1 cellular context compared by ENCODE assay signal in the genomic region with DNA sequence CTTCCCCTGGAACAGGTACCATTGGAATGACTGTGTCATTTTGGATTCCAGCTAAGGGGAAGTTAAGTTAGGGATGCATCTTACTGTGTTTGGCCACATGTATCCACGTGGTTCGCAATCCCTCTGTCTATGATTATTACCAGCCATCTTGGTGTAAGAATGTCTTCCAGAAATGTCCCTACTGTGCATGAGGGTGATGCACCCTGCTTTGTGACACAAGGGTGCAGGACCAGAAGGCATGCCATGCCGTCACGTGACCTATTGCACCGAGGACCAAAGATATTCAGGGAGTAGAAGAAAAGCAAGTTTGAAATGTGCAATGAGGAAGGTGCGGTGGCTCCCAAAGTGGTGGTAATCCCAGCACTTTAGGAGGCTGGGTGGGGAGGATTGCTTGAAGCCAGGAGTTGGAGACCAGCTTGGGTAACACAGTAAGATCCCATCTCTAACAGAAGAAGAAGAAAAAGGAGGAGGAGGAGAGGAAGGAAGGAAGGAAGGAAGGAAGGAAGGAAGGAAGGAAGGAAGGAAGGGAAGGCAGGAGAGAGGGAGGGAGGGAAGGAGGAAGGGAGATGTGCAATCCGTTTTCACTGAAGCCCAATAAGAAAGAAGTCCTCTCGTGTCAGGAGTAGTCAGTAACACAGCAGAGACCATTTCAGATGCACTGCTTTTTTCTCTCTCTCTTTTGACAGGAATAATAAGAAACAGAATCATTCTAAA.
TF ChIP-seq lines count a peak whose summit lies in the region.

No MANE protein-coding gene starts in this region.

TF ChIP-seq in HepG2, 621 proteins besides CTCF, POLR2A, EP300 and RAD21:
- TF ChIP-seq, protein P1, sequence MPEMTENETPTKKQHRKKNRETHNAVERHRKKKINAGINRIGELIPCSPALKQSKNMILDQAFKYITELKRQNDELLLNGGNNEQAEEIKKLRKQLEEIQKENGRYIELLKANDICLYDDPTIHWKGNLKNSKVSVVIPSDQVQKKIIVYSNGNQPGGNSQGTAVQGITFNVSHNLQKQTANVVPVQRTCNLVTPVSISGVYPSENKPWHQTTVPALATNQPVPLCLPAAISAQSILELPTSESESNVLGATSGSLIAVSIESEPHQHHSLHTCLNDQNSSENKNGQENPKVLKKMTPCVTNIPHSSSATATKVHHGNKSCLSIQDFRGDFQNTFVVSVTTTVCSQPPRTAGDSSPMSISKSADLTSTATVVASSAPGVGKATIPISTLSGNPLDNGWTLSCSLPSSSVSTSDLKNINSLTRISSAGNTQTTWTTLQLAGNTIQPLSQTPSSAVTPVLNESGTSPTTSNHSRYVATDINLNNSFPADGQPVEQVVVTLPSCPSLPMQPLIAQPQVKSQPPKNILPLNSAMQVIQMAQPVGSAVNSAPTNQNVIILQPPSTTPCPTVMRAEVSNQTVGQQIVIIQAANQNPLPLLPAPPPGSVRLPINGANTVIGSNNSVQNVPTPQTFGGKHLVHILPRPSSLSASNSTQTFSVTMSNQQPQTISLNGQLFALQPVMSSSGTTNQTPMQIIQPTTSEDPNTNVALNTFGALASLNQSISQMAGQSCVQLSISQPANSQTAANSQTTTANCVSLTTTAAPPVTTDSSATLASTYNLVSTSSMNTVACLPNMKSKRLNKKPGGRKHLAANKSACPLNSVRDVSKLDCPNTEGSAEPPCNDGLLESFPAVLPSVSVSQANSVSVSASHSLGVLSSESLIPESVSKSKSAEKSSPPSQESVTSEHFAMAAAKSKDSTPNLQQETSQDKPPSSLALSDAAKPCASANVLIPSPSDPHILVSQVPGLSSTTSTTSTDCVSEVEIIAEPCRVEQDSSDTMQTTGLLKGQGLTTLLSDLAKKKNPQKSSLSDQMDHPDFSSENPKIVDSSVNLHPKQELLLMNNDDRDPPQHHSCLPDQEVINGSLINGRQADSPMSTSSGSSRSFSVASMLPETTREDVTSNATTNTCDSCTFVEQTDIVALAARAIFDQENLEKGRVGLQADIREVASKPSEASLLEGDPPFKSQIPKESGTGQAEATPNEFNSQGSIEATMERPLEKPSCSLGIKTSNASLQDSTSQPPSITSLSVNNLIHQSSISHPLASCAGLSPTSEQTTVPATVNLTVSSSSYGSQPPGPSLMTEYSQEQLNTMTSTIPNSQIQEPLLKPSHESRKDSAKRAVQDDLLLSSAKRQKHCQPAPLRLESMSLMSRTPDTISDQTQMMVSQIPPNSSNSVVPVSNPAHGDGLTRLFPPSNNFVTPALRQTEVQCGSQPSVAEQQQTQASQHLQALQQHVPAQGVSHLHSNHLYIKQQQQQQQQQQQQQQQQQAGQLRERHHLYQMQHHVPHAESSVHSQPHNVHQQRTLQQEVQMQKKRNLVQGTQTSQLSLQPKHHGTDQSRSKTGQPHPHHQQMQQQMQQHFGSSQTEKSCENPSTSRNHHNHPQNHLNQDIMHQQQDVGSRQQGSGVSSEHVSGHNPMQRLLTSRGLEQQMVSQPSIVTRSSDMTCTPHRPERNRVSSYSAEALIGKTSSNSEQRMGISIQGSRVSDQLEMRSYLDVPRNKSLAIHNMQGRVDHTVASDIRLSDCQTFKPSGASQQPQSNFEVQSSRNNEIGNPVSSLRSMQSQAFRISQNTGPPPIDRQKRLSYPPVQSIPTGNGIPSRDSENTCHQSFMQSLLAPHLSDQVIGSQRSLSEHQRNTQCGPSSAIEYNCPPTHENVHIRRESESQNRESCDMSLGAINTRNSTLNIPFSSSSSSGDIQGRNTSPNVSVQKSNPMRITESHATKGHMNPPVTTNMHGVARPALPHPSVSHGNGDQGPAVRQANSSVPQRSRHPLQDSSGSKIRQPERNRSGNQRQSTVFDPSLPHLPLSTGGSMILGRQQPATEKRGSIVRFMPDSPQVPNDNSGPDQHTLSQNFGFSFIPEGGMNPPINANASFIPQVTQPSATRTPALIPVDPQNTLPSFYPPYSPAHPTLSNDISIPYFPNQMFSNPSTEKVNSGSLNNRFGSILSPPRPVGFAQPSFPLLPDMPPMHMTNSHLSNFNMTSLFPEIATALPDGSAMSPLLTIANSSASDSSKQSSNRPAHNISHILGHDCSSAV (CRISPR knock-in tag; IDR thresholded peaks at IDR 0.05; ENCODE audit: borderline replicate concordance), result no peak
- TF ChIP-seq, protein P2, sequence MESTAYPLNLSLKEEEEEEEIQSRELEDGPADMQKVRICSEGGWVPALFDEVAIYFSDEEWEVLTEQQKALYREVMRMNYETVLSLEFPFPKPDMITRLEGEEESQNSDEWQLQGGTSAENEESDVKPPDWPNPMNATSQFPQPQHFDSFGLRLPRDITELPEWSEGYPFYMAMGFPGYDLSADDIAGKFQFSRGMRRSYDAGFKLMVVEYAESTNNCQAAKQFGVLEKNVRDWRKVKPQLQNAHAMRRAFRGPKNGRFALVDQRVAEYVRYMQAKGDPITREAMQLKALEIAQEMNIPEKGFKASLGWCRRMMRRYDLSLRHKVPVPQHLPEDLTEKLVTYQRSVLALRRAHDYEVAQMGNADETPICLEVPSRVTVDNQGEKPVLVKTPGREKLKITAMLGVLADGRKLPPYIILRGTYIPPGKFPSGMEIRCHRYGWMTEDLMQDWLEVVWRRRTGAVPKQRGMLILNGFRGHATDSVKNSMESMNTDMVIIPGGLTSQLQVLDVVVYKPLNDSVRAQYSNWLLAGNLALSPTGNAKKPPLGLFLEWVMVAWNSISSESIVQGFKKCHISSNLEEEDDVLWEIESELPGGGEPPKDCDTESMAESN (CRISPR knock-in tag; conservative IDR thresholded peaks at IDR 0.05), result no peak
- TF ChIP-seq, protein P3, sequence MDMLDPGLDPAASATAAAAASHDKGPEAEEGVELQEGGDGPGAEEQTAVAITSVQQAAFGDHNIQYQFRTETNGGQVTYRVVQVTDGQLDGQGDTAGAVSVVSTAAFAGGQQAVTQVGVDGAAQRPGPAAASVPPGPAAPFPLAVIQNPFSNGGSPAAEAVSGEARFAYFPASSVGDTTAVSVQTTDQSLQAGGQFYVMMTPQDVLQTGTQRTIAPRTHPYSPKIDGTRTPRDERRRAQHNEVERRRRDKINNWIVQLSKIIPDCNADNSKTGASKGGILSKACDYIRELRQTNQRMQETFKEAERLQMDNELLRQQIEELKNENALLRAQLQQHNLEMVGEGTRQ (IDR thresholded peaks at IDR 0.05; ENCODE audit: low read depth, low read length), result 0 out of 2 replicates have a peak, but pooled peaks have one; percentile 35
- TF ChIP-seq, protein P3 (CRISPR knock-in tag; IDR thresholded peaks at IDR 0.05; ENCODE audit: borderline replicate concordance), result no peak
- TF ChIP-seq, protein P4, sequence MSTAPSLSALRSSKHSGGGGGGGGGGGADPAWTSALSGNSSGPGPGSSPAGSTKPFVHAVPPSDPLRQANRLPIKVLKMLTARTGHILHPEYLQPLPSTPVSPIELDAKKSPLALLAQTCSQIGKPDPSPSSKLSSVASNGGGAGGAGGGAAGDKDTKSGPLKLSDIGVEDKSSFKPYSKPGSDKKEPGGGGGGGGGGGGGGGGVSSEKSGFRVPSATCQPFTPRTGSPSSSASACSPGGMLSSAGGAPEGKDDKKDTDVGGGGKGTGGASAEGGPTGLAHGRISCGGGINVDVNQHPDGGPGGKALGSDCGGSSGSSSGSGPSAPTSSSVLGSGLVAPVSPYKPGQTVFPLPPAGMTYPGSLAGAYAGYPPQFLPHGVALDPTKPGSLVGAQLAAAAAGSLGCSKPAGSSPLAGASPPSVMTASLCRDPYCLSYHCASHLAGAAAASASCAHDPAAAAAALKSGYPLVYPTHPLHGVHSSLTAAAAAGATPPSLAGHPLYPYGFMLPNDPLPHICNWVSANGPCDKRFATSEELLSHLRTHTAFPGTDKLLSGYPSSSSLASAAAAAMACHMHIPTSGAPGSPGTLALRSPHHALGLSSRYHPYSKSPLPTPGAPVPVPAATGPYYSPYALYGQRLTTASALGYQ (CRISPR knock-in tag; IDR thresholded peaks at IDR 0.05), result no peak
- TF ChIP-seq ISX (CRISPR knock-in tag; conservative IDR thresholded peaks at IDR 0.05) (no peak), ZNF12 (CRISPR knock-in tag; IDR thresholded peaks at IDR 0.05) (no peak), MAFG (CRISPR knock-in tag; IDR thresholded peaks at IDR 0.05) (no peak), SMAD1 (CRISPR knock-in tag; IDR thresholded peaks at IDR 0.05; ENCODE audit: borderline replicate concordance, low read depth) (no peak), RARG (CRISPR knock-in tag; IDR thresholded peaks at IDR 0.05; ENCODE audit: low read depth) (no peak), RAD51 (IDR thresholded peaks at IDR 0.05; ENCODE audit: borderline replicate concordance) (peak; percentile 62; the same call in 1 of the 2 replicates), NONO (IDR thresholded peaks at IDR 0.05) (no peak), NONO (CRISPR knock-in tag; conservative IDR thresholded peaks at IDR 0.05) (no peak)
- TF ChIP-seq, protein P5, sequence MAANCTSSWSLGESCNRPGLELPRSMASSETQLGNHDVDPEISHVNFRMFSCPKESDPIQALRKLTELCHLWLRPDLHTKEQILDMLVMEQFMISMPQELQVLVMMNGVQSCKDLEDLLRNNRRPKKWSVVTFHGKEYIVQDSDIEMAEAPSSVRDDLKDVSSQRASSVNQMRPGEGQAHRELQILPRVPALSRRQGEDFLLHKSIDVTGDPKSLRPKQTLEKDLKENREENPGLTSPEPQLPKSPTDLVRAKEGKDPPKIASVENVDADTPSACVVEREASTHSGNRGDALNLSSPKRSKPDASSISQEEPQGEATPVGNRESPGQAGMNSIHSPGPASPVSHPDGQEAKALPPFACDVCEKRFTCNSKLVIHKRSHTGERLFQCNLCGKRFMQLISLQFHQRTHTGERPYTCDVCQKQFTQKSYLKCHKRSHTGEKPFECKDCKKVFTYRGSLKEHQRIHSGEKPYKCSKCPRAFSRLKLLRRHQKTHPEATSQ (CRISPR knock-in tag; IDR thresholded peaks at IDR 0.05; ENCODE audit: borderline replicate concordance), result no peak
- TF ChIP-seq, protein P6, sequence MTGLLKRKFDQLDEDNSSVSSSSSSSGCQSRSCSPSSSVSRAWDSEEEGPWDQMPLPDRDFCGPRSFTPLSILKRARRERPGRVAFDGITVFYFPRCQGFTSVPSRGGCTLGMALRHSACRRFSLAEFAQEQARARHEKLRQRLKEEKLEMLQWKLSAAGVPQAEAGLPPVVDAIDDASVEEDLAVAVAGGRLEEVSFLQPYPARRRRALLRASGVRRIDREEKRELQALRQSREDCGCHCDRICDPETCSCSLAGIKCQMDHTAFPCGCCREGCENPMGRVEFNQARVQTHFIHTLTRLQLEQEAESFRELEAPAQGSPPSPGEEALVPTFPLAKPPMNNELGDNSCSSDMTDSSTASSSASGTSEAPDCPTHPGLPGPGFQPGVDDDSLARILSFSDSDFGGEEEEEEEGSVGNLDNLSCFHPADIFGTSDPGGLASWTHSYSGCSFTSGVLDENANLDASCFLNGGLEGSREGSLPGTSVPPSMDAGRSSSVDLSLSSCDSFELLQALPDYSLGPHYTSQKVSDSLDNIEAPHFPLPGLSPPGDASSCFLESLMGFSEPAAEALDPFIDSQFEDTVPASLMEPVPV (CRISPR knock-in tag; IDR thresholded peaks at IDR 0.05), result no peak
